Comparison of ENCODE assay signal across 1 cellular context in the genomic region with DNA sequence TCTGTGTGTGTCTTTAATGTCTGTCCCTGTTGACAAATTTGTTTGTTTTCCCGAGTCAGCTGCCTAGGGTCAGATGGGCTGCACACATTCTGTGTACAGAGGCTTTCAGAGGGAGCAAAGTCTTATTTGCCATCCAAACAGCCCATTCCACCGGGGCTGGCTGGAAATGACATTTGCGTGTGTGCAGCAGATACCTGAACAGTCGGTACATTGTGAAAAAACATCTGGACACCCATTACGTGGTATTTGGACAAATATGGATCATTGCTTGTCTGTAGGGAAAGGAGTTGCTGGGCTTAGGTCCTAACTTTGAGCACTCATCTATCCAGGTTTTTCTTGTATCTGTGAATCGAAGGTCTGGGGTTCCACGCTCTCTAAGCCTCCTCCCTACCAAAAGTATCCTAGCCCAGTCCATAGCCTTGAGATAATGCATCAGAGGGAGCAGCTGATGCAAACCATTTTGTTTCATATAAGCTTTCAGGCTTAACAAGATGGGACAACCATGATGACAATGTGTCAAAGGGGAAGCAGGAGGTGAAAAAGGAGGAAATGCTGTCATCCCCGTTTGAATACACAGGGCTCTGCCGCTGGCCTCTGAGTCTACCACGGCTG.
TF ChIP-seq lines count a peak whose summit lies in the region.

No MANE protein-coding gene starts in this region.

TF ChIP-seq in HepG2, 621 proteins besides CTCF, POLR2A, EP300 and RAD21 (continued from another document and continues in another):
- TF ChIP-seq ZNF749 (CRISPR knock-in tag; IDR thresholded peaks at IDR 0.05; ENCODE audit: borderline replicate concordance) (peak; percentile 61; the same call in 1 of the 2 replicates), ZNF432 (CRISPR knock-in tag; IDR thresholded peaks at IDR 0.05; ENCODE audit: borderline replicate concordance) (no peak), ZFY (CRISPR knock-in tag; IDR thresholded peaks at IDR 0.05) (no peak), ZNF614 (CRISPR knock-in tag; IDR thresholded peaks at IDR 0.05; ENCODE audit: borderline replicate concordance) (peak; percentile 89; the same call in 1 of the 2 replicates), ZNF557 (CRISPR knock-in tag; IDR thresholded peaks at IDR 0.05) (no peak), ONECUT2 (CRISPR knock-in tag; IDR thresholded peaks at IDR 0.05) (peak; percentile 64), KAT8 (CRISPR knock-in tag; IDR thresholded peaks at IDR 0.05) (peak; percentile 88), RXRA (CRISPR knock-in tag; IDR thresholded peaks at IDR 0.05) (peak; percentile 93; the same call in 1 of the 2 replicates), ZNF30 (CRISPR knock-in tag; IDR thresholded peaks at IDR 0.05) (no peak), ZNF260 (CRISPR knock-in tag; IDR thresholded peaks at IDR 0.05; ENCODE audit: borderline replicate concordance, low read depth) (no peak), HMG20A (CRISPR knock-in tag; IDR thresholded peaks at IDR 0.05; ENCODE audit: borderline replicate concordance) (peak; percentile 98), ZNF766 (CRISPR knock-in tag; IDR thresholded peaks at IDR 0.05; ENCODE audit: borderline replicate concordance) (no peak), ARID2 (CRISPR knock-in tag; IDR thresholded peaks at IDR 0.05; ENCODE audit: borderline replicate concordance) (no peak), SMAD3 (CRISPR knock-in tag; IDR thresholded peaks at IDR 0.05) (peak; percentile 94; the same call in 1 of the 2 replicates), ZNF878 (CRISPR knock-in tag; IDR thresholded peaks at IDR 0.05) (peak; percentile 61; the same call in 1 of the 2 replicates), ZNF282 (IDR thresholded peaks at IDR 0.05; ENCODE audit: partially characterized antibody) (no peak), ZFX (CRISPR knock-in tag; IDR thresholded peaks at IDR 0.05; ENCODE audit: low read depth) (peak; percentile 23; the same call in 1 of the 2 replicates), TP53 (CRISPR knock-in tag; conservative IDR thresholded peaks at IDR 0.05) (no peak), ZNF292 (CRISPR knock-in tag; IDR thresholded peaks at IDR 0.05; ENCODE audit: borderline replicate concordance, low read depth) (peak; percentile 90), MYNN (CRISPR knock-in tag; IDR thresholded peaks at IDR 0.05; ENCODE audit: low read depth) (no peak), ZSCAN31 (CRISPR knock-in tag; IDR thresholded peaks at IDR 0.05; ENCODE audit: low read depth) (peak; percentile 56; the same call in 1 of the 2 replicates), ZBTB20 (CRISPR knock-in tag; IDR thresholded peaks at IDR 0.05; ENCODE audit: borderline replicate concordance, low read depth) (peak; percentile 89; the same call in 1 of the 2 replicates), ZC3H13 (CRISPR knock-in tag; IDR thresholded peaks at IDR 0.05) (peak; percentile 76), JUND (CRISPR knock-in tag; IDR thresholded peaks at IDR 0.05) (no peak), SRF (IDR thresholded peaks at IDR 0.05; ENCODE audit: low read depth, low read length) (no peak), HDAC1 (CRISPR knock-in tag; IDR thresholded peaks at IDR 0.05) (peak; percentile 97), SMYD3 (CRISPR knock-in tag; IDR thresholded peaks at IDR 0.05) (peak; percentile 78; the same call in 1 of the 2 replicates), FOXO1 (CRISPR knock-in tag; IDR thresholded peaks at IDR 0.05) (peak; percentile 99), DR1 (CRISPR knock-in tag; IDR thresholded peaks at IDR 0.05) (0 out of 2 replicates have a peak, but pooled peaks have one; percentile 25), THYN1 (CRISPR knock-in tag; IDR thresholded peaks at IDR 0.05; ENCODE audit: borderline replicate concordance, low read depth) (no peak), ZNF841 (CRISPR knock-in tag; IDR thresholded peaks at IDR 0.05; ENCODE audit: borderline replicate concordance) (no peak), ZNF124 (CRISPR knock-in tag; IDR thresholded peaks at IDR 0.05) (peak; percentile 73), ZNF737 (CRISPR knock-in tag; IDR thresholded peaks at IDR 0.05; ENCODE audit: borderline replicate concordance) (no peak), NFRKB (IDR thresholded peaks at IDR 0.05) (no peak), ZNF7 (CRISPR knock-in tag; IDR thresholded peaks at IDR 0.05) (0 out of 2 replicates have a peak, but pooled peaks have one; percentile 13)
- TF ChIP-seq, protein P1, sequence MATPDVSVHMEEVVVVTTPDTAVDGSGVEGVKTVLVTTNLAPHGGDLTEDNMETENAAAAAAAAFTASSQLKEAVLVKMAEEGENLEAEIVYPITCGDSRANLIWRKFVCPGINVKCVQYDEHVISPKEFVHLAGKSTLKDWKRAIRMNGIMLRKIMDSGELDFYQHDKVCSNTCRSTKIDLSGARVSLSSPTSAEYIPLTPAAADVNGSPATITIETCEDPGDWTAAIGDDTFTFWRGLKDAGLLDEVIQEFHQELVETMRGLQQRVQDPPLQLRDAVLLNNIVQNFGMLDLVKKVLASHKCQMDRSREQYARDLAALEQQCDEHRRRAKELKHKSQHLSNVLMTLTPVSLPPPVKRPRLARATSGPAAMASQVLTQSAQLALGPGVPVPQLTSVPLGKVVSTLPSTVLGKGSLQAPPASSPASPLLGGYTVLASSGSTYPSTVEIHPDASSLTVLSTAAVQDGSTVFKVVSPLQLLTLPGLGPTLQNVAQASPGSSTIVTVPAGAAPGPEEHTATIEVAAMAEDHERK (CRISPR knock-in tag; IDR thresholded peaks at IDR 0.05; ENCODE audit: low read depth), result no peak
- TF ChIP-seq, protein P2, sequence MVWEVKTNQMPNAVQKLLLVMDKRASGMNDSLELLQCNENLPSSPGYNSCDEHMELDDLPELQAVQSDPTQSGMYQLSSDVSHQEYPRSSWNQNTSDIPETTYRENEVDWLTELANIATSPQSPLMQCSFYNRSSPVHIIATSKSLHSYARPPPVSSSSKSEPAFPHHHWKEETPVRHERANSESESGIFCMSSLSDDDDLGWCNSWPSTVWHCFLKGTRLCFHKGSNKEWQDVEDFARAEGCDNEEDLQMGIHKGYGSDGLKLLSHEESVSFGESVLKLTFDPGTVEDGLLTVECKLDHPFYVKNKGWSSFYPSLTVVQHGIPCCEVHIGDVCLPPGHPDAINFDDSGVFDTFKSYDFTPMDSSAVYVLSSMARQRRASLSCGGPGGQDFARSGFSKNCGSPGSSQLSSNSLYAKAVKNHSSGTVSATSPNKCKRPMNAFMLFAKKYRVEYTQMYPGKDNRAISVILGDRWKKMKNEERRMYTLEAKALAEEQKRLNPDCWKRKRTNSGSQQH (CRISPR knock-in tag; IDR thresholded peaks at IDR 0.05; ENCODE audit: low read depth), result peak; percentile 50; the same call in 1 of the 2 replicates
- TF ChIP-seq, protein P3, sequence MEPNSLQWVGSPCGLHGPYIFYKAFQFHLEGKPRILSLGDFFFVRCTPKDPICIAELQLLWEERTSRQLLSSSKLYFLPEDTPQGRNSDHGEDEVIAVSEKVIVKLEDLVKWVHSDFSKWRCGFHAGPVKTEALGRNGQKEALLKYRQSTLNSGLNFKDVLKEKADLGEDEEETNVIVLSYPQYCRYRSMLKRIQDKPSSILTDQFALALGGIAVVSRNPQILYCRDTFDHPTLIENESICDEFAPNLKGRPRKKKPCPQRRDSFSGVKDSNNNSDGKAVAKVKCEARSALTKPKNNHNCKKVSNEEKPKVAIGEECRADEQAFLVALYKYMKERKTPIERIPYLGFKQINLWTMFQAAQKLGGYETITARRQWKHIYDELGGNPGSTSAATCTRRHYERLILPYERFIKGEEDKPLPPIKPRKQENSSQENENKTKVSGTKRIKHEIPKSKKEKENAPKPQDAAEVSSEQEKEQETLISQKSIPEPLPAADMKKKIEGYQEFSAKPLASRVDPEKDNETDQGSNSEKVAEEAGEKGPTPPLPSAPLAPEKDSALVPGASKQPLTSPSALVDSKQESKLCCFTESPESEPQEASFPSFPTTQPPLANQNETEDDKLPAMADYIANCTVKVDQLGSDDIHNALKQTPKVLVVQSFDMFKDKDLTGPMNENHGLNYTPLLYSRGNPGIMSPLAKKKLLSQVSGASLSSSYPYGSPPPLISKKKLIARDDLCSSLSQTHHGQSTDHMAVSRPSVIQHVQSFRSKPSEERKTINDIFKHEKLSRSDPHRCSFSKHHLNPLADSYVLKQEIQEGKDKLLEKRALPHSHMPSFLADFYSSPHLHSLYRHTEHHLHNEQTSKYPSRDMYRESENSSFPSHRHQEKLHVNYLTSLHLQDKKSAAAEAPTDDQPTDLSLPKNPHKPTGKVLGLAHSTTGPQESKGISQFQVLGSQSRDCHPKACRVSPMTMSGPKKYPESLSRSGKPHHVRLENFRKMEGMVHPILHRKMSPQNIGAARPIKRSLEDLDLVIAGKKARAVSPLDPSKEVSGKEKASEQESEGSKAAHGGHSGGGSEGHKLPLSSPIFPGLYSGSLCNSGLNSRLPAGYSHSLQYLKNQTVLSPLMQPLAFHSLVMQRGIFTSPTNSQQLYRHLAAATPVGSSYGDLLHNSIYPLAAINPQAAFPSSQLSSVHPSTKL (CRISPR knock-in tag; IDR thresholded peaks at IDR 0.05), result peak; percentile 99
- TF ChIP-seq, protein P4, sequence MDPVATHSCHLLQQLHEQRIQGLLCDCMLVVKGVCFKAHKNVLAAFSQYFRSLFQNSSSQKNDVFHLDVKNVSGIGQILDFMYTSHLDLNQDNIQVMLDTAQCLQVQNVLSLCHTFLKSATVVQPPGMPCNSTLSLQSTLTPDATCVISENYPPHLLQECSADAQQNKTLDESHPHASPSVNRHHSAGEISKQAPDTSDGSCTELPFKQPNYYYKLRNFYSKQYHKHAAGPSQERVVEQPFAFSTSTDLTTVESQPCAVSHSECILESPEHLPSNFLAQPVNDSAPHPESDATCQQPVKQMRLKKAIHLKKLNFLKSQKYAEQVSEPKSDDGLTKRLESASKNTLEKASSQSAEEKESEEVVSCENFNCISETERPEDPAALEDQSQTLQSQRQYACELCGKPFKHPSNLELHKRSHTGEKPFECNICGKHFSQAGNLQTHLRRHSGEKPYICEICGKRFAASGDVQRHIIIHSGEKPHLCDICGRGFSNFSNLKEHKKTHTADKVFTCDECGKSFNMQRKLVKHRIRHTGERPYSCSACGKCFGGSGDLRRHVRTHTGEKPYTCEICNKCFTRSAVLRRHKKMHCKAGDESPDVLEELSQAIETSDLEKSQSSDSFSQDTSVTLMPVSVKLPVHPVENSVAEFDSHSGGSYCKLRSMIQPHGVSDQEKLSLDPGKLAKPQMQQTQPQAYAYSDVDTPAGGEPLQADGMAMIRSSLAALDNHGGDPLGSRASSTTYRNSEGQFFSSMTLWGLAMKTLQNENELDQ (CRISPR knock-in tag; IDR thresholded peaks at IDR 0.05; ENCODE audit: borderline replicate concordance), result 0 out of 2 replicates have a peak, but pooled peaks have one; percentile 29
- TF ChIP-seq, protein P5, sequence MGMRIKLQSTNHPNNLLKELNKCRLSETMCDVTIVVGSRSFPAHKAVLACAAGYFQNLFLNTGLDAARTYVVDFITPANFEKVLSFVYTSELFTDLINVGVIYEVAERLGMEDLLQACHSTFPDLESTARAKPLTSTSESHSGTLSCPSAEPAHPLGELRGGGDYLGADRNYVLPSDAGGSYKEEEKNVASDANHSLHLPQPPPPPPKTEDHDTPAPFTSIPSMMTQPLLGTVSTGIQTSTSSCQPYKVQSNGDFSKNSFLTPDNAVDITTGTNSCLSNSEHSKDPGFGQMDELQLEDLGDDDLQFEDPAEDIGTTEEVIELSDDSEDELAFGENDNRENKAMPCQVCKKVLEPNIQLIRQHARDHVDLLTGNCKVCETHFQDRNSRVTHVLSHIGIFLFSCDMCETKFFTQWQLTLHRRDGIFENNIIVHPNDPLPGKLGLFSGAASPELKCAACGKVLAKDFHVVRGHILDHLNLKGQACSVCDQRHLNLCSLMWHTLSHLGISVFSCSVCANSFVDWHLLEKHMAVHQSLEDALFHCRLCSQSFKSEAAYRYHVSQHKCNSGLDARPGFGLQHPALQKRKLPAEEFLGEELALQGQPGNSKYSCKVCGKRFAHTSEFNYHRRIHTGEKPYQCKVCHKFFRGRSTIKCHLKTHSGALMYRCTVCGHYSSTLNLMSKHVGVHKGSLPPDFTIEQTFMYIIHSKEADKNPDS (CRISPR knock-in tag; IDR thresholded peaks at IDR 0.05), result 0 out of 2 replicates have a peak, but pooled peaks have one; percentile 76
- TF ChIP-seq, protein P6, sequence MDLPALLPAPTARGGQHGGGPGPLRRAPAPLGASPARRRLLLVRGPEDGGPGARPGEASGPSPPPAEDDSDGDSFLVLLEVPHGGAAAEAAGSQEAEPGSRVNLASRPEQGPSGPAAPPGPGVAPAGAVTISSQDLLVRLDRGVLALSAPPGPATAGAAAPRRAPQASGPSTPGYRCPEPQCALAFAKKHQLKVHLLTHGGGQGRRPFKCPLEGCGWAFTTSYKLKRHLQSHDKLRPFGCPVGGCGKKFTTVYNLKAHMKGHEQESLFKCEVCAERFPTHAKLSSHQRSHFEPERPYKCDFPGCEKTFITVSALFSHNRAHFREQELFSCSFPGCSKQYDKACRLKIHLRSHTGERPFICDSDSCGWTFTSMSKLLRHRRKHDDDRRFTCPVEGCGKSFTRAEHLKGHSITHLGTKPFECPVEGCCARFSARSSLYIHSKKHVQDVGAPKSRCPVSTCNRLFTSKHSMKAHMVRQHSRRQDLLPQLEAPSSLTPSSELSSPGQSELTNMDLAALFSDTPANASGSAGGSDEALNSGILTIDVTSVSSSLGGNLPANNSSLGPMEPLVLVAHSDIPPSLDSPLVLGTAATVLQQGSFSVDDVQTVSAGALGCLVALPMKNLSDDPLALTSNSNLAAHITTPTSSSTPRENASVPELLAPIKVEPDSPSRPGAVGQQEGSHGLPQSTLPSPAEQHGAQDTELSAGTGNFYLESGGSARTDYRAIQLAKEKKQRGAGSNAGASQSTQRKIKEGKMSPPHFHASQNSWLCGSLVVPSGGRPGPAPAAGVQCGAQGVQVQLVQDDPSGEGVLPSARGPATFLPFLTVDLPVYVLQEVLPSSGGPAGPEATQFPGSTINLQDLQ (CRISPR knock-in tag; IDR thresholded peaks at IDR 0.05), result no peak
- TF ChIP-seq, protein P7, sequence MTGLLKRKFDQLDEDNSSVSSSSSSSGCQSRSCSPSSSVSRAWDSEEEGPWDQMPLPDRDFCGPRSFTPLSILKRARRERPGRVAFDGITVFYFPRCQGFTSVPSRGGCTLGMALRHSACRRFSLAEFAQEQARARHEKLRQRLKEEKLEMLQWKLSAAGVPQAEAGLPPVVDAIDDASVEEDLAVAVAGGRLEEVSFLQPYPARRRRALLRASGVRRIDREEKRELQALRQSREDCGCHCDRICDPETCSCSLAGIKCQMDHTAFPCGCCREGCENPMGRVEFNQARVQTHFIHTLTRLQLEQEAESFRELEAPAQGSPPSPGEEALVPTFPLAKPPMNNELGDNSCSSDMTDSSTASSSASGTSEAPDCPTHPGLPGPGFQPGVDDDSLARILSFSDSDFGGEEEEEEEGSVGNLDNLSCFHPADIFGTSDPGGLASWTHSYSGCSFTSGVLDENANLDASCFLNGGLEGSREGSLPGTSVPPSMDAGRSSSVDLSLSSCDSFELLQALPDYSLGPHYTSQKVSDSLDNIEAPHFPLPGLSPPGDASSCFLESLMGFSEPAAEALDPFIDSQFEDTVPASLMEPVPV (CRISPR knock-in tag; IDR thresholded peaks at IDR 0.05), result peak; percentile 61; the same call in 1 of the 2 replicates
- TF ChIP-seq, protein P8, sequence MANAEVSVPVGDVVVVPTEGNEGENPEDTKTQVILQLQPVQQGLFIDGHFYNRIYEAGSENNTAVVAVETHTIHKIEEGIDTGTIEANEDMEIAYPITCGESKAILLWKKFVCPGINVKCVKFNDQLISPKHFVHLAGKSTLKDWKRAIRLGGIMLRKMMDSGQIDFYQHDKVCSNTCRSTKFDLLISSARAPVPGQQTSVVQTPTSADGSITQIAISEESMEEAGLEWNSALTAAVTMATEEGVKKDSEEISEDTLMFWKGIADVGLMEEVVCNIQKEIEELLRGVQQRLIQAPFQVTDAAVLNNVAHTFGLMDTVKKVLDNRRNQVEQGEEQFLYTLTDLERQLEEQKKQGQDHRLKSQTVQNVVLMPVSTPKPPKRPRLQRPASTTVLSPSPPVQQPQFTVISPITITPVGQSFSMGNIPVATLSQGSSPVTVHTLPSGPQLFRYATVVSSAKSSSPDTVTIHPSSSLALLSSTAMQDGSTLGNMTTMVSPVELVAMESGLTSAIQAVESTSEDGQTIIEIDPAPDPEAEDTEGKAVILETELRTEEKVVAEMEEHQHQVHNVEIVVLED (CRISPR knock-in tag; IDR thresholded peaks at IDR 0.05; ENCODE audit: borderline replicate concordance), result peak; percentile 51; the same call in 1 of the 2 replicates
